Comparison of ENCODE assay signal across 8 cellular contexts in the genomic region with DNA sequence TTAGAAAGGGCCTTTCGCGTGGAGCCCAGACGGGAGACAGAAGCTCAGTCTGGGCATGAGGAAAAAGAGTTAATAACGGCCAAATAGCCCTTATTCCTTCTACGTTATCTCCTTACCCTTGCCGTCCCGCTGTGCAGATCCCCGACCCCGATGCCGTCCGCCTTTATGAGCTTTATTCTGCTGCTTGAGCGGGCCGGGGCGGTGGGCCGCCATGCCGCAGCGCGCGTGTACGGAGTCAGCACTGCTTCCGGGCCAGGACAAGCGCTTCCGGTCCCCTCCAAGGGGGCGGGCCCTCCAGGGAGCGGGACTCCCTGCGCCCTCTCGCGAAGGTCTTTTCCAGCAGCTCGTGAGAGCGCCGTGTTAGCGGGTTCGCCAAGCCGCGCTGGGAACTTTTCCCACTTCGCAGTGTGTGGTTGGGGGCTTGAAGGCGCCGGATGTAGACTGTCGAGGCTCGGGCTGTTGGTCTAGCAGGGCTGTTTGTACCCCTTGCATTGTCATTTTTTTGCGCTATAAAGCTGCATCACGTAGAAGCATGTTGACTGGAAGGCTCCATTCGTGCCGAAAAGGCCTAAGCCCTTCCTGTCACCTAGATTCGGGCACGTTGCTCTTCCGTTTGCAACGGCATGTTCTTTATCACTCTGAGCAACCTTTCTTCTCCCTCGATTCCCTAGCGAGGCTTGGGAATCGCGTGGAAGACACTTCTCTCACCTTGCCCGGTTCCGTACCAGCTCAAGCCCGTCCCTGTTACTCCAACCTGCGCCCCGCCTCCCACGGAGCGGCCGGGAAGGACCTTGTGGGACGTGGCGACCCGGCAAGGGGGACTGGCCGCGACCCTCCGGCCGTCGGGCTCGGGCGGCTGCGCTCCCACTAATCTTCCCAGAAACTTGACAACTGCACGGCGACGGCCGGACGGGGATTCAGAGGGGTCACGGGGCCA.
DNase-seq lines count a peak whose midpoint lies in the region; ATAC-seq and TF ChIP-seq lines count a peak whose summit lies in the region.

A gene (minus strand): TSS at position 243 of the 937 bp plus-strand sequence. CDS start 30 bp downstream, at position 213.

- H3K9ac ChIP-seq in muscle layer of colon (ENCODE audit: low read length): peak within 1 kb of the TSS; percentile 69

- peak; percentile 84 for ATAC-seq in GM21423 (IDR thresholded peaks at IDR 0.05; ENCODE audit: unreplicated experiment)

- peaks cover 8% of the 10 kb centered on the region for H3K36me3 Mint-ChIP-seq in activated T-cell treated with anti-CD3 and anti-CD28 coated beads, Interleukin-2, amount 50 U/mL, for 24 hours (ENCODE audit: low read depth)

- H3K9me3 ChIP-seq in muscle layer of colon (ENCODE audit: low read length): no peaks in the 10 kb centered on the region

- no peaks in the 10 kb centered on the region for H3K27me3 ChIP-seq in muscle layer of colon (ENCODE audit: control insufficient read depth in 1 of 2, insufficient read depth in 2 of 2, low read length in 2 of 2)

- H3K4me3 ChIP-seq in muscle layer of colon (ENCODE audit: low read depth in 1 of 2, low read length in 2 of 2): peak within 1 kb of the TSS; percentile 79 to 88

- H3K9me3 Mint-ChIP-seq in activated T-cell treated with anti-CD3 and anti-CD28 coated beads, Interleukin-2, amount 50 U/mL, for 24 hours: no peaks in the 10 kb centered on the region

- peaks cover 20% of the 10 kb centered on the region for H3K4me1 Mint-ChIP-seq in activated T-cell treated with anti-CD3 and anti-CD28 coated beads, Interleukin-2, amount 50 U/mL, for 24 hours (ENCODE audit: low read depth)

- H3K27me3 Mint-ChIP-seq in activated T-cell treated with anti-CD3 and anti-CD28 coated beads, Interleukin-2, amount 50 U/mL, for 24 hours: no peaks in the 10 kb centered on the region

- H3K4me3 Mint-ChIP-seq in activated T-cell treated with anti-CD3 and anti-CD28 coated beads, Interleukin-2, amount 50 U/mL, for 24 hours: no peak within 1 kb of the TSS

- H3K27ac ChIP-seq in muscle layer of colon (ENCODE audit: low read depth, low read length): peak within 1 kb of the TSS; percentile 84

- TF ChIP-seq POLR2A in erythroblast (IDR thresholded peaks at IDR 0.05; ENCODE audit: low read length): peak; percentile 91

- H3K4me1 ChIP-seq in muscle layer of colon (ENCODE audit: insufficient read depth, low read length): peaks cover 11% of the 10 kb centered on the region

- no peak within 1 kb of the TSS for H3K27ac Mint-ChIP-seq in activated T-cell treated with anti-CD3 and anti-CD28 coated beads, Interleukin-2, amount 50 U/mL, for 24 hours

- H3K36me3 ChIP-seq in muscle layer of colon (ENCODE audit: insufficient read depth, low read length): peaks cover 31% of the 10 kb centered on the region

- peak; percentile 95 for DNase-seq in DMS 273 (lab: John Stamatoyannopoulos, UW; ENCODE audit: unreplicated experiment)
- DNase-seq in HuH-7 (ENCODE audit: low spot score): peak; percentile 89
- DNase-seq in OCI-M2 (lab: John Stamatoyannopoulos, UW; ENCODE audit: unreplicated experiment): peak; percentile 46
- peak; percentile 93 for DNase-seq in activated T-cell treated with anti-CD3 and anti-CD28 coated beads, Interleukin-2, amount 50 U/mL, for 24 hours
- peak; percentile 90 to 92 for DNase-seq in erythroblast (lab: John Stamatoyannopoulos, UW)
- DNase-seq in stimulated activated CD8-positive, alpha-beta memory T cell treated with anti-CD3 and anti-CD28 coated beads, Interleukin-7, amount 100 ng/mL, for 24 hours (ENCODE audit: low read depth): peak; percentile 80

Comparison
In these comparisons a context has a peak if more than half of its experiments do, and no peak if none do; other contexts are left out.
1. Peak in every context shown above with its lines: DNase-seq, ATAC-seq, H3K4me3 ChIP-seq and H3K27ac ChIP-seq.